Comparison of ENCODE assay signal across 1 cellular context in genomic region chrX:132401935-132402334, GRCh38.
TF ChIP-seq lines count a peak whose summit lies in the region.

No MANE protein-coding gene starts in this region.

TF ChIP-seq in HepG2, 621 proteins besides CTCF, POLR2A, EP300 and RAD21 (continued from another document):
- TF ChIP-seq HINFP (CRISPR knock-in tag; IDR thresholded peaks at IDR 0.05; ENCODE audit: low read depth) (no peak), IRF1 (CRISPR knock-in tag; IDR thresholded peaks at IDR 0.05; ENCODE audit: low read depth) (no peak), HMGXB4 (CRISPR knock-in tag; IDR thresholded peaks at IDR 0.05; ENCODE audit: borderline replicate concordance in 1 of 2, low read depth in 1 of 2) (no peak), MEIS1 (CRISPR knock-in tag; IDR thresholded peaks at IDR 0.05; ENCODE audit: borderline replicate concordance) (no peak), MTA3 (CRISPR knock-in tag; IDR thresholded peaks at IDR 0.05) (no peak), PHF20 (CRISPR knock-in tag; IDR thresholded peaks at IDR 0.05) (no peak)
